ENCODE assay signal across 11 cellular contexts in genomic region chr22:35306350-35306967, GRCh38. TPM values are rescaled to one million over a fixed set of nuclear protein-coding genes. Genes with fewer than 3 reads are reported as not detected.
DNase-seq lines count a peak whose midpoint lies in the region; ATAC-seq, FAIRE-seq and TF ChIP-seq lines count a peak whose summit lies in the region.
"Had no signal": no experiment of that assay in that cellular context is flagged by ENCODE, and none has a peak within 500 bp of the region (broad histone marks: within the 10 kb centered on the region; RNA-seq: fewer than 3 reads in every experiment).

No MANE protein-coding gene starts in this region.

- H3K4me1 ChIP-seq in keratinocyte (ENCODE audit: control insufficient read depth, extremely low read depth, insufficient read depth, low read length) (peaks cover 6% of the 10 kb centered on the region), skeletal muscle tissue (ENCODE audit: control insufficient read depth in 3 of 3, insufficient read depth in 3 of 3, low read length in 3 of 3) (peaks cover 47 to 69% (median 62%) of the 10 kb centered on the region in 3 donors)

- H3K4me3 ChIP-seq in keratinocyte (ENCODE audit: control insufficient read depth in 2 of 3, extremely low read depth in 1 of 3, insufficient read depth in 2 of 3, low read depth in 1 of 3, low read length in 3 of 3) (no peak overlapping the region), skeletal muscle tissue (ENCODE audit: low read length in 3 of 3) (peak overlapping the region in 2 of 3 donors; percentile 19 to 38)
- H3K4me3 ChIP-seq: testis had no signal

- CTCF ChIA-PET in WTC11 (lab: Charles Lee), result interaction anchor here (0.6 to 1.5 kb wide), 4 partner anchors 75 to 260 kb away, joined by 3 to 6 read pairs (median 4); no protein-coding TSS in a partner anchor
- CTCF ChIA-PET in HEK293T (lab: Yijun Ruan, JAX), result no interaction called here

- no peak for FAIRE-seq in keratinocyte (lab: Jason Lieb, UNC)

- H2AFZ ChIP-seq in keratinocyte (ENCODE audit: control insufficient read depth, low read length), result peak overlapping the region; percentile 4

- H3K9me3 Mint-ChIP-seq in activated T-cell treated with anti-CD3 and anti-CD28 coated beads, Interleukin-2, amount 50 U/mL, for 24 hours, result no peaks in the 10 kb centered on the region
- H3K9me3 Mint-ChIP-seq in WTC11, result no peaks in the 10 kb centered on the region

- no peak overlapping the region for H3K27ac ChIP-seq in keratinocyte (ENCODE audit: control insufficient read depth, insufficient read depth, low read length)
- peak overlapping the region; percentile 69 for H3K27ac ChIP-seq in skeletal muscle tissue (ENCODE audit: low read depth, low read length)
- H3K27ac ChIP-seq: testis had no signal

- TF ChIP-seq CTCF in keratinocyte (optimal IDR thresholded peaks at IDR 0.05 in 1 of 3, IDR thresholded peaks at IDR 0.05 in 1 of 3, conservative IDR thresholded peaks at IDR 0.05 in 1 of 3; ENCODE audit: extremely low read depth in 1 of 3, insufficient read depth in 2 of 3, low read length in 3 of 3), result no peak
- TF ChIP-seq CTCF in WTC11 (IDR thresholded peaks at IDR 0.05), result no peak

- H3K36me3 ChIP-seq in keratinocyte (ENCODE audit: control insufficient read depth in 2 of 2, extremely low read depth in 1 of 2, insufficient read depth in 2 of 2, low read length in 2 of 2) (peaks cover 3 to 4% of the 10 kb centered on the region in 2 experiments), skeletal muscle tissue (ENCODE audit: control insufficient read depth in 3 of 3, insufficient read depth in 3 of 3, low read length in 3 of 3) (peaks cover under 1 to 10% (median 9%) of the 10 kb centered on the region in 3 donors)

- DNase-seq in activated T-cell treated with anti-CD3 and anti-CD28 coated beads, Interleukin-2, amount 50 U/mL, for 24 hours, result no peak
- DNase-seq in activated T-cell treated with anti-CD3 and anti-CD28 coated beads for 4 hours, result no peak
- DNase-seq in T-helper 17 cell, result no peak
- no peak for DNase-seq in keratinocyte (ENCODE audit: low read depth, low spot score)
- no peak for DNase-seq in WTC11 (ENCODE audit: low spot score)
- no peak for DNase-seq in HEK293T (ENCODE audit: extremely low spot score)
- DNase-seq: cerebellar nuclear complex; stimulated activated CD4-positive, alpha-beta T cell treated with anti-CD3 and anti-CD28 coated beads, Interleukin-2, amount 100 ng/mL, for 48 hours; testis had no signal

- H3K9me3 ChIP-seq in T-helper 17 cell (ENCODE audit: control insufficient read depth, low read length, poor library complexity, severe bottlenecking), result no peaks in the 10 kb centered on the region
- no peaks in the 10 kb centered on the region for H3K9me3 ChIP-seq in keratinocyte (ENCODE audit: control insufficient read depth, low read depth, low read length)
- no peaks in the 10 kb centered on the region for H3K9me3 ChIP-seq in skeletal muscle tissue (ENCODE audit: control insufficient read depth in 3 of 3, low read length in 3 of 3)
- H3K9me3 ChIP-seq: testis had no signal

- peaks cover 84% of the 10 kb centered on the region for H3K4me1 Mint-ChIP-seq in activated T-cell treated with anti-CD3 and anti-CD28 coated beads, Interleukin-2, amount 50 U/mL, for 24 hours (ENCODE audit: low read depth)
- peaks cover 73% of the 10 kb centered on the region for H3K4me1 Mint-ChIP-seq in T-helper 17 cell
- H3K4me1 Mint-ChIP-seq in WTC11, result peaks cover 20% of the 10 kb centered on the region

- H3K27ac Mint-ChIP-seq in activated T-cell treated with anti-CD3 and anti-CD28 coated beads, Interleukin-2, amount 50 U/mL, for 24 hours, result peak overlapping the region; percentile 10
- H3K27ac Mint-ChIP-seq in T-helper 17 cell (peak overlapping the region; percentile 92), WTC11 (no peak overlapping the region)

- peaks cover 10% of the 10 kb centered on the region for H3K36me3 Mint-ChIP-seq in activated T-cell treated with anti-CD3 and anti-CD28 coated beads, Interleukin-2, amount 50 U/mL, for 24 hours (ENCODE audit: low read depth)
- H3K36me3 Mint-ChIP-seq in T-helper 17 cell (ENCODE audit: low read depth), result peaks cover 2% of the 10 kb centered on the region
- H3K36me3 Mint-ChIP-seq in WTC11, result no peaks in the 10 kb centered on the region

- no peak overlapping the region for H3K9ac ChIP-seq in keratinocyte (ENCODE audit: control insufficient read depth, extremely low read depth, insufficient read depth, low read length)
- H3K9ac ChIP-seq in skeletal muscle tissue (ENCODE audit: low read depth in 1 of 3, low read length in 3 of 3), result peak overlapping the region; percentile 44 to 70 (median 54)

- no peaks in the 10 kb centered on the region for H3K27me3 Mint-ChIP-seq in activated T-cell treated with anti-CD3 and anti-CD28 coated beads, Interleukin-2, amount 50 U/mL, for 24 hours
- H3K27me3 Mint-ChIP-seq in T-helper 17 cell (no peaks in the 10 kb centered on the region), WTC11 (ENCODE audit: low read depth) (no peaks in the 10 kb centered on the region)

- peak; percentile 60 for ATAC-seq in T-helper 17 cell
- no peak for ATAC-seq in HG03039 (IDR thresholded peaks at IDR 0.05; ENCODE audit: unreplicated experiment)
- ATAC-seq in WTC11, result no peak

- no peak overlapping the region for H3K4me2 ChIP-seq in keratinocyte (ENCODE audit: control insufficient read depth, extremely low read depth, insufficient read depth, low read depth, low read length)

- POLR2A ChIA-PET in WTC11 (lab: Charles Lee), result no interaction called here
- POLR2A ChIA-PET in HEK293T (lab: Yijun Ruan, JAX), result interaction anchor here (0.8 kb wide), 1 partner anchor 31 kb away, joined by 3 read pairs; no protein-coding TSS in a partner anchor

- H3K27me3 ChIP-seq in keratinocyte (ENCODE audit: control insufficient read depth, extremely low read depth, insufficient read depth, low read length) (no peaks in the 10 kb centered on the region), skeletal muscle tissue (ENCODE audit: control insufficient read depth in 3 of 3, insufficient read depth in 3 of 3, low read length in 3 of 3) (no peaks in the 10 kb centered on the region)
- H3K27me3 ChIP-seq: testis had no signal

- dilution Hi-C loops in keratinocyte (cut with MboI; ENCODE audit: extremely low pct_ligation_motif_present, low sequenced_read_pairs), result no loop called here

- H3K9me1 ChIP-seq in keratinocyte (ENCODE audit: control insufficient read depth, extremely low read depth, insufficient read depth, low read length), result no peaks in the 10 kb centered on the region

- no peaks in the 10 kb centered on the region for H4K20me1 ChIP-seq in keratinocyte (ENCODE audit: control insufficient read depth, extremely low read depth, insufficient read depth, low read length)

- no peaks in the 10 kb centered on the region for H3K79me2 ChIP-seq in keratinocyte (ENCODE audit: control insufficient read depth, insufficient read depth, low read length)

- H3K4me3 Mint-ChIP-seq in activated T-cell treated with anti-CD3 and anti-CD28 coated beads, Interleukin-2, amount 50 U/mL, for 24 hours, result no peak overlapping the region
- H3K4me3 Mint-ChIP-seq in T-helper 17 cell, result peak overlapping the region; percentile 61
- H3K4me3 Mint-ChIP-seq in WTC11, result no peak overlapping the region

TF ChIP-seq in WTC11, 78 proteins besides CTCF, POLR2A, EP300 and RAD21 (continues in another document):
- TF ChIP-seq RELA (CRISPR knock-in tag; IDR thresholded peaks at IDR 0.05; ENCODE audit: borderline replicate concordance), result no peak
- TF ChIP-seq ZNF138 (CRISPR knock-in tag; conservative IDR thresholded peaks at IDR 0.05), result no peak

TF ChIP-seq in HEK293T, 16 proteins besides CTCF, POLR2A, EP300 and RAD21 (continues in another document):
- TF ChIP-seq ZNF384 (IDR thresholded peaks at IDR 0.05) (no peak), ARNT (IDR thresholded peaks at IDR 0.05) (no peak), CTBP1 (IDR thresholded peaks at IDR 0.05; ENCODE audit: borderline replicate concordance) (no peak), NFRKB (IDR thresholded peaks at IDR 0.05) (no peak), HDGF (IDR thresholded peaks at IDR 0.05; ENCODE audit: borderline replicate concordance) (no peak), FOXA1 (IDR thresholded peaks at IDR 0.05) (no peak), L3MBTL2 (conservative IDR thresholded peaks at IDR 0.05) (no peak), BHLHE40 (IDR thresholded peaks at IDR 0.05; ENCODE audit: borderline replicate concordance) (no peak), SP1 (IDR thresholded peaks at IDR 0.05) (no peak), FOXM1 (IDR thresholded peaks at IDR 0.05; ENCODE audit: borderline replicate concordance) (no peak), PKNOX1 (IDR thresholded peaks at IDR 0.05) (no peak)

RNA-seq across cellular contexts. Expression of gene TOM1, which starts 6.8 kb away (rescaled TPM):
- total RNA-seq in T-helper 17 cell, result 100 to 1,000 TPM; 166 to 178 TPM
- 17.4 to 32.5 TPM (median 18.3 TPM) in 3 replicates for polyA plus RNA-seq in keratinocyte
- polyA plus RNA-seq in keratinocyte (2011; ENCODE audit: low read depth), result 38.2 TPM
- 22.5 and 30.3 TPM in 2 replicates for polyA plus RNA-seq in keratinocyte (2011; cell fraction: cytosol; rRNA removed)
- polyA plus RNA-seq in keratinocyte (2011; cell fraction: nucleus; rRNA removed), result 32.1 and 38.9 TPM in 2 replicates
- 11.5 and 46.8 TPM in 2 replicates for polyA plus RNA-seq in keratinocyte (2012; ENCODE audit: low replicate concordance)
- polyA minus RNA-seq in keratinocyte, result 33.9 to 70.0 TPM (median 46.7 TPM) in 3 replicates
- polyA minus RNA-seq in keratinocyte (2011; cell fraction: cytosol; rRNA and poly(A)+ RNA removed), result 24.4 TPM
- polyA minus RNA-seq in keratinocyte (2011; cell fraction: nucleus; rRNA and poly(A)+ RNA removed), result 17.6 and 30.5 TPM in 2 replicates
- 14.1 TPM for total RNA-seq in skeletal muscle tissue
- total RNA-seq in WTC11 (2021), result 23.5 to 25.7 TPM (median 25.4 TPM) in 3 replicates

RNA-seq across cellular contexts. Expression of gene HMGXB4, which starts 49.2 kb away (rescaled TPM):
- total RNA-seq in T-helper 17 cell (10 to 100 TPM; 37.1 to 42.4 TPM), skeletal muscle tissue (9.9 TPM), WTC11 (2021) (34.6 to 42.1 TPM (median 36.8 TPM) in 3 replicates)
- 15.4 to 22.6 TPM (median 22.4 TPM) in 3 replicates for polyA plus RNA-seq in keratinocyte
- polyA plus RNA-seq in keratinocyte (2011; ENCODE audit: low read depth), result 9.6 TPM
- polyA plus RNA-seq in keratinocyte (2011; cell fraction: cytosol; rRNA removed), result 9.8 and 15.7 TPM in 2 replicates
- 25.5 and 31.0 TPM in 2 replicates for polyA plus RNA-seq in keratinocyte (2011; cell fraction: nucleus; rRNA removed)
- polyA plus RNA-seq in keratinocyte (2012; ENCODE audit: low replicate concordance), result 11.4 and 16.2 TPM in 2 replicates
- polyA minus RNA-seq in keratinocyte, result 10.3 to 26.2 TPM (median 17.6 TPM) in 3 replicates
- polyA minus RNA-seq in keratinocyte (2011; cell fraction: cytosol; rRNA and poly(A)+ RNA removed), result 7.1 TPM
- polyA minus RNA-seq in keratinocyte (2011; cell fraction: nucleus; rRNA and poly(A)+ RNA removed), result 12.9 and 26.9 TPM in 2 replicates

Comparison
In these comparisons a context has a peak if more than half of its experiments do, and no peak if none do; other contexts are left out.
1. H3K4me3 ChIP-seq: peak in skeletal muscle tissue (2 of 3); none in keratinocyte (0 of 3).